8 cellular contexts compared by ENCODE assay signal in genomic region chr9:21801683-21802417, GRCh38. TPM values are rescaled to one million over a fixed set of nuclear protein-coding genes. Genes with fewer than 3 reads are reported as not detected.
DNase-seq lines count a peak whose midpoint lies in the region; ATAC-seq, FAIRE-seq and TF ChIP-seq lines count a peak whose summit lies in the region.

No MANE protein-coding gene starts in this region.

- intact Hi-C loops in left lung (cut with DNase I), result no loop called here

- peaks cover 31% of the 10 kb centered on the region for H3K36me3 Mint-ChIP-seq in stimulated activated naive CD8-positive, alpha-beta T cell treated with anti-CD3 and anti-CD28 coated beads, Interleukin-15, Interleukin-2, amounts not matched to agents 100 ng/mL and 50 ng/mL, for 24 hours (ENCODE audit: low read depth)

- DNase-seq in DMS53 treated with DMSO at 0.1 percent for 48 hours (lab: John Stamatoyannopoulos, UW; ENCODE audit: unreplicated experiment) (peak; percentile 81), SK-N-DZ (ENCODE audit: low spot score) (peak; percentile 52), left lung (peak; percentile 77 to 88), H54 (ENCODE audit: insufficient read length, low spot score) (no peak)

- H3K27me3 ChIP-seq in duodenal mucosa (ENCODE audit: control insufficient read depth in 1 of 2, insufficient read depth in 2 of 2, low read length in 2 of 2), result no peaks in the 10 kb centered on the region
- H3K27me3 ChIP-seq in left lung, result peaks cover 0 to 19% of the 10 kb centered on the region in 2 donors

- H3K36me3 ChIP-seq in duodenal mucosa (ENCODE audit: control insufficient read depth in 1 of 2, insufficient read depth in 2 of 2, low read length in 2 of 2) (peaks cover 0 to 4% of the 10 kb centered on the region in 2 donors), left lung (no peaks in the 10 kb centered on the region)

- ATAC-seq in GM19467 (IDR thresholded peaks at IDR 0.05; ENCODE audit: unreplicated experiment) (peak; percentile 2), HG03565 (IDR thresholded peaks at IDR 0.05; ENCODE audit: unreplicated experiment) (peak; percentile 5), left lung (peak; percentile 73)

- H3K9me3 Mint-ChIP-seq in stimulated activated naive CD8-positive, alpha-beta T cell treated with anti-CD3 and anti-CD28 coated beads, Interleukin-15, Interleukin-2, amounts not matched to agents 100 ng/mL and 50 ng/mL, for 24 hours, result no peaks in the 10 kb centered on the region

- H3K4me3 ChIP-seq in duodenal mucosa (ENCODE audit: low read depth in 1 of 2, low read length in 2 of 2), result peak overlapping the region; percentile 90 to 92
- peak overlapping the region; percentile 68 to 72 for H3K4me3 ChIP-seq in left lung

- FAIRE-seq in H54 (lab: Jason Lieb, UNC), result no peak

- H3K27ac ChIP-seq in duodenal mucosa (ENCODE audit: low read depth, low read length) (peak overlapping the region; percentile 72), left lung (peak overlapping the region; percentile 75 to 84)

- H3K27ac Mint-ChIP-seq in stimulated activated naive CD8-positive, alpha-beta T cell treated with anti-CD3 and anti-CD28 coated beads, Interleukin-15, Interleukin-2, amounts not matched to agents 100 ng/mL and 50 ng/mL, for 24 hours, result peak overlapping the region; percentile 99

- no peaks in the 10 kb centered on the region for H3K9me3 ChIP-seq in duodenal mucosa (ENCODE audit: control insufficient read depth in 1 of 2, low read length in 2 of 2)
- H3K9me3 ChIP-seq in left lung, result no peaks in the 10 kb centered on the region

- H3K27me3 Mint-ChIP-seq in stimulated activated naive CD8-positive, alpha-beta T cell treated with anti-CD3 and anti-CD28 coated beads, Interleukin-15, Interleukin-2, amounts not matched to agents 100 ng/mL and 50 ng/mL, for 24 hours, result peaks cover 29% of the 10 kb centered on the region

- H3K4me1 ChIP-seq in duodenal mucosa (ENCODE audit: control insufficient read depth in 1 of 2, insufficient read depth in 2 of 2, low read length in 2 of 2), result peaks cover 24 to 27% of the 10 kb centered on the region in 2 donors
- peaks cover 5 to 15% of the 10 kb centered on the region in 2 donors for H3K4me1 ChIP-seq in left lung

- TF ChIP-seq CTCF in left lung (IDR thresholded peaks at IDR 0.05), result no peak

- TF ChIP-seq POLR2A in H54 (IDR thresholded peaks at IDR 0.05; ENCODE audit: low read depth, low read length), result no peak

- peak overlapping the region; percentile 99 for H3K4me3 Mint-ChIP-seq in stimulated activated naive CD8-positive, alpha-beta T cell treated with anti-CD3 and anti-CD28 coated beads, Interleukin-15, Interleukin-2, amounts not matched to agents 100 ng/mL and 50 ng/mL, for 24 hours

- peak overlapping the region; percentile 80 to 85 for H3K9ac ChIP-seq in duodenal mucosa (ENCODE audit: low read depth in 1 of 2, low read length in 2 of 2)

- peaks cover 49% of the 10 kb centered on the region for H3K4me1 Mint-ChIP-seq in stimulated activated naive CD8-positive, alpha-beta T cell treated with anti-CD3 and anti-CD28 coated beads, Interleukin-15, Interleukin-2, amounts not matched to agents 100 ng/mL and 50 ng/mL, for 24 hours (ENCODE audit: low read depth)

RNA-seq across cellular contexts. Expression of gene MTAP, which starts 0.6 kb away (rescaled TPM):
- 14.9 and 20.7 TPM in 2 replicates for polyA plus RNA-seq in SK-N-DZ (2014; cell fraction: cytosol; rRNA removed)
- 6.3 and 6.9 TPM in 2 replicates for polyA plus RNA-seq in SK-N-DZ (2014; cell fraction: nucleus; rRNA removed)
- 10 to 100 TPM; 35.6 to 44.6 TPM for total RNA-seq in left lung

Comparison
In these comparisons a context has a peak if more than half of its experiments do, and no peak if none do; other contexts are left out.
1. ATAC-seq: peak in every context shown above with its lines; median percentile 73 in left lung; 5 in HG03565; 2 in GM19467.